17 cellular contexts compared by ENCODE assay signal in genomic region chr1:246476771-246477170, GRCh38. TPM values are rescaled to one million over a fixed set of nuclear protein-coding genes. Genes with fewer than 3 reads are reported as not detected.
DNase-seq lines count a peak whose midpoint lies in the region; ATAC-seq and TF ChIP-seq lines count a peak whose summit lies in the region.
"Had no signal": no experiment of that assay in that cellular context is flagged by ENCODE, and none has a peak within 500 bp of the region (broad histone marks: within the 10 kb centered on the region; RNA-seq: fewer than 3 reads in every experiment).

No MANE protein-coding gene starts in this region.

- H3K27me3 ChIP-seq in esophagus squamous epithelium = no peaks in the 10 kb centered on the region
- H3K27me3 ChIP-seq: BLaER1 treated with 17β-estradiol and CSF1 and Interleukin-3, amounts not matched to agents 10 nM and 100 nM; MG63 had no signal

- WGBS in esophagus squamous epithelium, 2 donors = 30 to 43% methylated on average over 1 of the region's 1 CpG

- no peaks in the 10 kb centered on the region for H3K36me3 ChIP-seq in HEK293 (ENCODE audit: control insufficient read depth in 2 of 2, insufficient read depth in 1 of 2, low read length in 2 of 2)
- H3K36me3 ChIP-seq in esophagus squamous epithelium = no peaks in the 10 kb centered on the region
- H3K36me3 ChIP-seq: HAP-1, MG63 had no signal

- intact Hi-C loops in esophagus squamous epithelium (cut with DNase I) = no loop called here

- peak; percentile 85 to 91 for ATAC-seq in activated CD4-positive, CD25-positive, alpha-beta regulatory T cell treated with anti-CD3 and anti-CD28 coated beads, Interleukin-2, amount 50 U/mL, for 24 hours
- ATAC-seq in GM18870 (IDR thresholded peaks at IDR 0.05; ENCODE audit: unreplicated experiment) (no peak), GM18858 (IDR thresholded peaks at IDR 0.05; ENCODE audit: unreplicated experiment) (no peak)

- no peak for DNase-seq in activated CD4-positive, CD25-positive, alpha-beta regulatory T cell (lab: John Stamatoyannopoulos, UW)
- DNase-seq in esophagus squamous epithelium (lab: John Stamatoyannopoulos, UW) (no peak), retinal pigment epithelial cell (ENCODE audit: low read depth) (peak; percentile 54), NCI-H510A (lab: John Stamatoyannopoulos, UW) (no peak)
- DNase-seq: MG63, NCI-H1105 treated with DMSO at 0.1 percent for 48 hours, NCI-H1930, NCI-H2171 treated with DMSO at 0.1 percent for 48 hours, NCI-H510A treated with DMSO at 0.1 percent for 48 hours had no signal

- TF ChIP-seq CTCF in HEK293 (tag by site-specific recombination; IDR thresholded peaks at IDR 0.05) (no peak), esophagus squamous epithelium (IDR thresholded peaks at IDR 0.05) (no peak), retinal pigment epithelial cell (conservative IDR thresholded peaks at IDR 0.05; ENCODE audit: low read depth, low read length) (no peak)

- H3K4me3 ChIP-seq in HEK293 (ENCODE audit: low read depth, low read length) (no peak overlapping the region), esophagus squamous epithelium (no peak overlapping the region), retinal pigment epithelial cell (ENCODE audit: low read length) (no peak overlapping the region)
- H3K4me3 ChIP-seq: BLaER1 treated with 17β-estradiol and CSF1 and Interleukin-3, amounts not matched to agents 10 nM and 100 nM; HAP-1; MG63 had no signal

- CTCF ChIA-PET in HEK293 (lab: Yijun Ruan, JAX) = no interaction called here

- no peak for TF ChIP-seq POLR2A in esophagus squamous epithelium (IDR thresholded peaks at IDR 0.05)

- H3K9me3 ChIP-seq in HEK293 (ENCODE audit: control insufficient read depth, insufficient read depth, low read depth, low read length) = no peaks in the 10 kb centered on the region
- no peaks in the 10 kb centered on the region for H3K9me3 ChIP-seq in esophagus squamous epithelium
- H3K9me3 ChIP-seq: HAP-1, MG63 had no signal

- H3K27ac ChIP-seq in HEK293 (ENCODE audit: extremely low read depth, low read depth, low read length) (no peak overlapping the region), esophagus squamous epithelium (peak overlapping the region in 3 of 4 donors; percentile 44 to 76 (median 45))
- H3K27ac ChIP-seq: 22Rv1; BLaER1 treated with 17β-estradiol and CSF1 and Interleukin-3, amounts not matched to agents 10 nM and 100 nM; KMS-11 had no signal

- H3K4me1 ChIP-seq in HEK293 (ENCODE audit: control insufficient read depth, insufficient read depth, low read length) (no peaks in the 10 kb centered on the region), esophagus squamous epithelium (peaks cover 0 to 33% (median 0%) of the 10 kb centered on the region in 3 donors)

- POLR2A ChIA-PET in HEK293 (lab: Yijun Ruan, JAX) = no interaction called here

TF ChIP-seq in HEK293, 187 proteins besides CTCF, POLR2A, EP300 and RAD21:
- TF ChIP-seq PRDM6 (tag by site-specific recombination; IDR thresholded peaks at IDR 0.05) = peak; percentile 41; the same call in 1 of the 2 replicates
- no peak for TF ChIP-seq ZNF707 (tag by site-specific recombination; IDR thresholded peaks at IDR 0.05)
TF ChIP-seq in HEK293: peak in this region for 1.

RNA-seq across cellular contexts. Expression of gene SMYD3, which starts 30.3 kb away (rescaled TPM):
- total RNA-seq in esophagus squamous epithelium = 10 to 100 TPM in 2 of 4 donors, 1 to 10 TPM in 2; 8.4 to 15.8 (median 11.5) TPM

Comparison
In these comparisons a context has a peak if more than half of its experiments do, and no peak if none do; other contexts are left out.
1. ATAC-seq: peak in activated CD4-positive, CD25-positive, alpha-beta regulatory T cell treated with anti-CD3 and anti-CD28 coated beads, Interleukin-2, amount 50 U/mL, for 24 hours (2 of 2); none in GM18870 (single experiment) and GM18858 (single experiment).